ENCODE assay signal across 31 cellular contexts in the genomic region with DNA sequence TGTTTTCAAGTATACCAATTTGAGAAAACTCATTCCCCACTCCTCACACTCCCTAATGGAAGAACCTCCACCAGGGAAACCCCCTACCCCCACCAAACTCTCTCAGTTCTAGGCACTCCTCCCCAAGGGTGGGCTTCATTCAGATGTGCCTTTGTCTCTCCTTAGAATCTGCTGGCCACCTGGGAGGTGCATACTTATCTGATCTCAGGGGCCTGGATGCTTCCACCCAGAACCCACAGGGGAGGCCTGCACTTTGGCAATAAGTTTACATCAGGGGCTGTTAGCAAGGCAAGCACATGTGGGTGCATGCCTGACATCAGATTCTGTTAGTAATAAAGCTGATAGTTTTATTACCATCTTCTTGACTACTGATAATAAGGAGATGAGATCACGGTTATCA. TPM values are rescaled to one million over a fixed set of nuclear protein-coding genes. Genes with fewer than 3 reads are reported as not detected.
"Had no signal": no experiment of that assay in that cellular context is flagged by ENCODE, and none has a peak within 500 bp of the region (broad histone marks: within the 10 kb centered on the region; RNA-seq: fewer than 3 reads in every experiment).

No MANE protein-coding gene starts in this region.

- H3K27me3 ChIP-seq: ascending aorta, breast epithelium had no signal

- ATAC-seq: activated naive CD4-positive, alpha-beta T cell treated with anti-CD3 and anti-CD28 coated beads, Interleukin-2, amount 50 U/mL, for 72 hours; activated T-cell treated with anti-CD3 and anti-CD28 coated beads, Interleukin-2, amount 50 U/mL, for 72 hours; gastroesophageal sphincter; WTC11 had no signal

- H3K36me3 ChIP-seq: ascending aorta, breast epithelium, cardiac muscle cell, gastroesophageal sphincter had no signal

- DNase-seq: activated CD4-positive, alpha-beta memory T cell treated with anti-CD3 and anti-CD28 coated beads, Interleukin-2, amount 10 ng/mL, durations not matched to agents 7 days and 5 days; activated CD4-positive, alpha-beta T cell treated with anti-CD3 and anti-CD28 coated beads for 1 hour; activated CD4-positive, alpha-beta T cell treated with anti-CD3 and anti-CD28 coated beads for 4 hours; activated CD4-positive, alpha-beta T cell treated with anti-CD3 and anti-CD28 coated beads, Interleukin-2, amount 10 ng/mL, durations not matched to agents 7 days and 5 days; activated CD4-positive, alpha-beta T cell treated with anti-CD3 and anti-CD28 coated beads, Interleukin-2, amount 50 U/mL, for 4 hours; activated CD8-positive, alpha-beta memory T cell treated with anti-CD3 and anti-CD28 coated beads, Interleukin-2, amount 50 U/mL, for 48 hours; activated gamma-delta T cell; activated naive CD4-positive, alpha-beta T cell; activated naive CD4-positive, alpha-beta T cell treated with anti-CD3 and anti-CD28 coated beads, Interleukin-2, amount 10 ng/mL, durations not matched to agents 7 days and 5 days; activated naive CD8-positive, alpha-beta T cell treated with anti-CD3 and anti-CD28 coated beads, Interleukin-2, amount 10 ng/mL, durations not matched to agents 7 days and 5 days; activated T-cell treated with anti-CD3 and anti-CD28 coated beads for 4 hours; activated T-cell treated with anti-CD3 and anti-CD28 coated beads, Interleukin-2, amount 50 U/mL, for 24 hours; activated T-cell treated with anti-CD3 and anti-CD28 coated beads, Interleukin-2, amount 50 U/mL, for 72 hours; central memory CD4-positive, alpha-beta T cell; cerebellar nuclear complex; dorsolateral prefrontal cortex; effector memory CD4-positive, alpha-beta T cell; esophagus squamous epithelium; foreskin melanocyte; T-helper 2 cell had no signal

- H3K4me3 ChIP-seq: ascending aorta, breast epithelium, cardiac muscle cell, coronary artery, dorsolateral prefrontal cortex, esophagus squamous epithelium, gastroesophageal sphincter had no signal

- H3K27ac ChIP-seq: ascending aorta, breast epithelium, cardiac muscle cell, coronary artery, dorsolateral prefrontal cortex, esophagus squamous epithelium, gastroesophageal sphincter had no signal

- H3K4me1 ChIP-seq: ascending aorta, breast epithelium, gastroesophageal sphincter had no signal

- H3K9me3 ChIP-seq: ascending aorta, breast epithelium, esophagus squamous epithelium, gastroesophageal sphincter had no signal

RNA-seq across cellular contexts. Expression of gene SLAMF9, which starts 32.5 kb away (rescaled TPM):
- total RNA-seq: activated CD4-positive, alpha-beta memory T cell treated with anti-CD3 and anti-CD28 coated beads, Interleukin-2, amount 10 ng/mL, durations not matched to agents 7 days and 5 days; activated CD4-positive, alpha-beta T cell treated with anti-CD3 and anti-CD28 coated beads, Interleukin-2, amount 10 ng/mL, durations not matched to agents 7 days and 5 days; activated naive CD4-positive, alpha-beta T cell treated with anti-CD3 and anti-CD28 coated beads, Interleukin-2, amount 50 U/mL, for 72 hours; activated naive CD8-positive, alpha-beta T cell treated with anti-CD3 and anti-CD28 coated beads, Interleukin-2, amount 10 ng/mL, durations not matched to agents 7 days and 5 days; activated T-cell treated with anti-CD3 and anti-CD28 coated beads, Interleukin-2, amount 50 U/mL, for 72 hours; ascending aorta; breast epithelium; cardiac muscle cell; fibroblast of lung; fibroblast of villous mesenchyme; gastroesophageal sphincter; glomerular endothelial cell; T-helper 1 cell treated with Interleukin-12 subunit alpha and Interleukin-12 subunit beta and Interleukin-4 antibody, amounts not matched to agents 30 ng/mL and 1 ng/mL, for 36 hours; WTC11 had no signal
- polyA plus RNA-seq: cardiac muscle cell, fibroblast of lung had no signal

RNA-seq across cellular contexts. Expression of gene IGSF9, which starts 41.1 kb away (rescaled TPM):
- total RNA-seq: activated CD4-positive, alpha-beta memory T cell treated with anti-CD3 and anti-CD28 coated beads, Interleukin-2, amount 10 ng/mL, durations not matched to agents 7 days and 5 days; activated CD4-positive, alpha-beta T cell treated with anti-CD3 and anti-CD28 coated beads, Interleukin-2, amount 10 ng/mL, durations not matched to agents 7 days and 5 days; activated naive CD4-positive, alpha-beta T cell treated with anti-CD3 and anti-CD28 coated beads, Interleukin-2, amount 50 U/mL, for 72 hours; activated naive CD8-positive, alpha-beta T cell treated with anti-CD3 and anti-CD28 coated beads, Interleukin-2, amount 10 ng/mL, durations not matched to agents 7 days and 5 days; fibroblast of villous mesenchyme; T-helper 1 cell treated with Interleukin-12 subunit alpha and Interleukin-12 subunit beta and Interleukin-4 antibody, amounts not matched to agents 30 ng/mL and 1 ng/mL, for 36 hours had no signal
- polyA plus RNA-seq: fibroblast of lung had no signal
